Comparison of ENCODE assay signal across 17 cellular contexts in genomic region chr2:2524340-2524941, GRCh38.
DNase-seq lines count a peak whose midpoint lies in the region; ATAC-seq lines count a peak whose summit lies in the region.
"Had no signal": no experiment of that assay in that cellular context is flagged by ENCODE, and none has a peak within 500 bp of the region (broad histone marks: within the 10 kb centered on the region; RNA-seq: fewer than 3 reads in every experiment).

No MANE protein-coding gene starts in this region.

- in situ Hi-C loops in G401 (cut with HindIII; ENCODE audit: low sequenced_read_pairs): no loop called here

- H3K27ac ChIP-seq in caudate nucleus (ENCODE audit: low read depth, low read length) (peak overlapping the region; percentile 76), rectal smooth muscle tissue (ENCODE audit: low read depth, low read length) (peak overlapping the region; percentile 53)
- H3K27ac ChIP-seq: BLaER1 treated with 17β-estradiol and CSF1 and Interleukin-3, amounts not matched to agents 10 nM and 100 nM; GM23248; RWPE1; SK-N-MC had no signal

- H3K9ac ChIP-seq in rectal smooth muscle tissue (ENCODE audit: low read length): no peak overlapping the region
- H3K9ac ChIP-seq: BLaER1 treated with 17β-estradiol and CSF1 and Interleukin-3, amounts not matched to agents 10 nM and 100 nM; GM23248 had no signal

- peak; percentile 16 for DNase-seq in G401 (ENCODE audit: low spot score)
- peak; percentile 3 for DNase-seq in NCI-H510A (lab: John Stamatoyannopoulos, UW)
- DNase-seq in caudate nucleus (lab: John Stamatoyannopoulos, UW): peak in 5 of 61 donors; percentile 29 to 66 (median 59)
- DNase-seq: DMS153, GM23248, MV-4-11, NCI-H1417 treated with DMSO at 0.1 percent for 48 hours, NCI-H226, OCI-M1 had no signal

- no peaks in the 10 kb centered on the region for H3K36me3 ChIP-seq in rectal smooth muscle tissue (ENCODE audit: control insufficient read depth, insufficient read depth, low read length)
- H3K36me3 ChIP-seq: BLaER1 treated with 17β-estradiol and CSF1 and Interleukin-3, amounts not matched to agents 10 nM and 100 nM had no signal

- H3K4me3 ChIP-seq in rectal smooth muscle tissue (ENCODE audit: low read length): no peak overlapping the region
- H3K4me3 ChIP-seq: BLaER1 treated with 17β-estradiol and CSF1 and Interleukin-3, amounts not matched to agents 10 nM and 100 nM; GM23248; SK-N-MC had no signal

- H3K4me1 ChIP-seq in rectal smooth muscle tissue (ENCODE audit: control insufficient read depth, insufficient read depth, low read length): peaks cover 9% of the 10 kb centered on the region
- H3K4me1 ChIP-seq: BLaER1 treated with 17β-estradiol and CSF1 and Interleukin-3, amounts not matched to agents 10 nM and 100 nM had no signal

- H3K27me3 ChIP-seq in rectal smooth muscle tissue (ENCODE audit: control insufficient read depth, insufficient read depth, low read length): no peaks in the 10 kb centered on the region
- H3K27me3 ChIP-seq: BLaER1 treated with 17β-estradiol and CSF1 and Interleukin-3, amounts not matched to agents 10 nM and 100 nM had no signal

- no peak for ATAC-seq in GM18520 (IDR thresholded peaks at IDR 0.05; ENCODE audit: unreplicated experiment)
- ATAC-seq in HG03521 (IDR thresholded peaks at IDR 0.05; ENCODE audit: unreplicated experiment): no peak
- ATAC-seq in GM18511 (IDR thresholded peaks at IDR 0.05; ENCODE audit: unreplicated experiment): no peak
- ATAC-seq: HCT116 had no signal
